In genomic region chr20:32983459-32984112, GRCh38 we compare ENCODE assay signal across 2 cellular contexts.
A peak's percentile ranks its signal among the peaks of the same experiment; 100 is the strongest.
TF ChIP-seq lines count a peak whose summit lies in the region.

No MANE protein-coding gene starts in this region.

TF ChIP-seq in HepG2, 621 proteins besides CTCF, POLR2A, EP300 and RAD21:
- peak; percentile 76 for TF ChIP-seq ZNF629 (CRISPR knock-in tag; conservative IDR thresholded peaks at IDR 0.05)
- TF ChIP-seq ESRRA (CRISPR knock-in tag; IDR thresholded peaks at IDR 0.05; ENCODE audit: low read depth): no peak
- TF ChIP-seq ZNF574 (CRISPR knock-in tag; IDR thresholded peaks at IDR 0.05): 0 out of 2 replicates have a peak, but pooled peaks have one; percentile 29

TF ChIP-seq in K562, 482 proteins besides CTCF, POLR2A, EP300 and RAD21:
- TF ChIP-seq HBP1 (CRISPR knock-in tag; IDR thresholded peaks at IDR 0.05): no peak
- 0 out of 2 replicates have a peak, but pooled peaks have one; percentile 1 for TF ChIP-seq BCOR (IDR thresholded peaks at IDR 0.05)
- TF ChIP-seq YBX1 (IDR thresholded peaks at IDR 0.05): no peak
- no peak for TF ChIP-seq CREB3 (tag; conservative IDR thresholded peaks at IDR 0.05; ENCODE audit: low read depth)
- TF ChIP-seq, protein P1, sequence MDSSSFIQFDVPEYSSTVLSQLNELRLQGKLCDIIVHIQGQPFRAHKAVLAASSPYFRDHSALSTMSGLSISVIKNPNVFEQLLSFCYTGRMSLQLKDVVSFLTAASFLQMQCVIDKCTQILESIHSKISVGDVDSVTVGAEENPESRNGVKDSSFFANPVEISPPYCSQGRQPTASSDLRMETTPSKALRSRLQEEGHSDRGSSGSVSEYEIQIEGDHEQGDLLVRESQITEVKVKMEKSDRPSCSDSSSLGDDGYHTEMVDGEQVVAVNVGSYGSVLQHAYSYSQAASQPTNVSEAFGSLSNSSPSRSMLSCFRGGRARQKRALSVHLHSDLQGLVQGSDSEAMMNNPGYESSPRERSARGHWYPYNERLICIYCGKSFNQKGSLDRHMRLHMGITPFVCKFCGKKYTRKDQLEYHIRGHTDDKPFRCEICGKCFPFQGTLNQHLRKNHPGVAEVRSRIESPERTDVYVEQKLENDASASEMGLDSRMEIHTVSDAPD (CRISPR knock-in tag; IDR thresholded peaks at IDR 0.05): no peak
- 0 out of 2 replicates have a peak, but pooled peaks have one; percentile 7 for TF ChIP-seq ADNP (tag; IDR thresholded peaks at IDR 0.05)
